ENCODE assay signal across 8 cellular contexts in genomic region chr2:85578243-85579180, GRCh38. TPM values are rescaled to one million over a fixed set of nuclear protein-coding genes. Genes with fewer than 3 reads are reported as not detected.
DNase-seq lines count a peak whose midpoint lies in the region; ATAC-seq and TF ChIP-seq lines count a peak whose summit lies in the region.

No MANE protein-coding gene starts in this region.

- no peaks in the 10 kb centered on the region for H3K9me3 ChIP-seq in HUES64 (ENCODE audit: insufficient read depth, low read depth, low read length)
- H3K9me3 ChIP-seq in iPS-18a (ENCODE audit: control insufficient read depth, low read depth, low read length): no peaks in the 10 kb centered on the region
- no peaks in the 10 kb centered on the region for H3K9me3 ChIP-seq in spleen

- DNase-seq in activated CD4-positive, alpha-beta T cell treated with anti-CD3 and anti-CD28 coated beads, Interleukin-2, amount 10 ng/mL, durations not matched to agents 7 days and 5 days: peak; percentile 36
- DNase-seq in activated CD4-positive, alpha-beta T cell treated with anti-CD3 and anti-CD28 coated beads, Interleukin-2, amount 50 U/mL, for 1 hour: no peak
- DNase-seq in activated naive CD4-positive, alpha-beta T cell treated with anti-CD3 and anti-CD28 coated beads, Interleukin-2, amount 10 ng/mL, durations not matched to agents 7 days and 5 days: peak; percentile 45
- DNase-seq in spleen (peak; percentile 91), NCI-H2029 treated with DMSO at 0.1 percent for 48 hours (lab: John Stamatoyannopoulos, UW) (no peak)

- CTCF ChIA-PET in activated CD4-positive, alpha-beta T cell treated with anti-CD3 and anti-CD28 coated beads, Interleukin-2, amount 10 ng/mL, durations not matched to agents 7 days and 5 days (lab: Charles Lee): interaction anchor here (0.8 to 2.3 kb wide), 4 partner anchors 11 to 26 kb away, joined by 3 to 10 read pairs (median 4); no protein-coding TSS in a partner anchor
- CTCF ChIA-PET in activated naive CD4-positive, alpha-beta T cell treated with anti-CD3 and anti-CD28 coated beads, Interleukin-2, amount 10 ng/mL, durations not matched to agents 7 days and 5 days (lab: Charles Lee): interaction anchor here (1.1 to 1.6 kb wide), 3 partner anchors 16 to 158 kb away, joined by 3 to 7 read pairs (median 3); no protein-coding TSS in a partner anchor

- H3K4me3 ChIP-seq in HUES64 (ENCODE audit: low read length) (peak overlapping the region; percentile 61), iPS-18a (ENCODE audit: low read length) (peak overlapping the region; percentile 62), spleen (peak overlapping the region; percentile 35 to 73 (median 52))

- H3K36me3 ChIP-seq in HUES64 (ENCODE audit: insufficient read depth, low read length) (no peaks in the 10 kb centered on the region), iPS-18a (ENCODE audit: control insufficient read depth, low read depth, low read length) (no peaks in the 10 kb centered on the region), spleen (peaks cover 0 to 29% (median 5%) of the 10 kb centered on the region in 6 donors)

- WGBS in HUES64: 40% methylated on average over 19 of the region's 19 CpGs
- 12 to 43% (median 35%) methylated on average over 19 of the region's 19 CpGs for WGBS in spleen, 5 donors

- no peak for TF ChIP-seq POLR2A in spleen (IDR thresholded peaks at IDR 0.05)

- no peak for ATAC-seq in HG03342 (IDR thresholded peaks at IDR 0.05; ENCODE audit: unreplicated experiment)

- peak overlapping the region; percentile 92 for H3K27ac Mint-ChIP-seq in activated CD4-positive, alpha-beta T cell treated with anti-CD3 and anti-CD28 coated beads, Interleukin-2, amount 10 ng/mL, durations not matched to agents 7 days and 5 days
- peak overlapping the region; percentile 86 for H3K27ac Mint-ChIP-seq in activated naive CD4-positive, alpha-beta T cell treated with anti-CD3 and anti-CD28 coated beads, Interleukin-2, amount 10 ng/mL, durations not matched to agents 7 days and 5 days

- no peaks in the 10 kb centered on the region for H3K27me3 Mint-ChIP-seq in activated CD4-positive, alpha-beta T cell treated with anti-CD3 and anti-CD28 coated beads, Interleukin-2, amount 10 ng/mL, durations not matched to agents 7 days and 5 days
- H3K27me3 Mint-ChIP-seq in activated naive CD4-positive, alpha-beta T cell treated with anti-CD3 and anti-CD28 coated beads, Interleukin-2, amount 10 ng/mL, durations not matched to agents 7 days and 5 days: peaks cover 19% of the 10 kb centered on the region

- H3K4me1 Mint-ChIP-seq in activated CD4-positive, alpha-beta T cell treated with anti-CD3 and anti-CD28 coated beads, Interleukin-2, amount 10 ng/mL, durations not matched to agents 7 days and 5 days: peaks cover 44% of the 10 kb centered on the region
- H3K4me1 Mint-ChIP-seq in activated naive CD4-positive, alpha-beta T cell treated with anti-CD3 and anti-CD28 coated beads, Interleukin-2, amount 10 ng/mL, durations not matched to agents 7 days and 5 days: peaks cover 50% of the 10 kb centered on the region

- H3K36me3 Mint-ChIP-seq in activated CD4-positive, alpha-beta T cell treated with anti-CD3 and anti-CD28 coated beads, Interleukin-2, amount 10 ng/mL, durations not matched to agents 7 days and 5 days (ENCODE audit: low read depth): peaks cover 33% of the 10 kb centered on the region
- peaks cover 28% of the 10 kb centered on the region for H3K36me3 Mint-ChIP-seq in activated naive CD4-positive, alpha-beta T cell treated with anti-CD3 and anti-CD28 coated beads, Interleukin-2, amount 10 ng/mL, durations not matched to agents 7 days and 5 days

- H3K9ac ChIP-seq in HUES64 (ENCODE audit: low read depth, low read length) (no peak overlapping the region), iPS-18a (ENCODE audit: low read length) (no peak overlapping the region)

- H3K27ac ChIP-seq in HUES64 (ENCODE audit: low read depth, low read length) (peak overlapping the region; percentile 66; the same call in 1 of the 2 replicates), iPS-18a (ENCODE audit: low read length) (no peak overlapping the region), spleen (peak overlapping the region; percentile 68 to 89 (median 80))

- H3K9me3 Mint-ChIP-seq in activated CD4-positive, alpha-beta T cell treated with anti-CD3 and anti-CD28 coated beads, Interleukin-2, amount 10 ng/mL, durations not matched to agents 7 days and 5 days: no peaks in the 10 kb centered on the region
- H3K9me3 Mint-ChIP-seq in activated naive CD4-positive, alpha-beta T cell treated with anti-CD3 and anti-CD28 coated beads, Interleukin-2, amount 10 ng/mL, durations not matched to agents 7 days and 5 days: no peaks in the 10 kb centered on the region

- peaks cover 44% of the 10 kb centered on the region for H3K27me3 ChIP-seq in HUES64 (ENCODE audit: insufficient read depth, low read length)
- peaks cover 22% of the 10 kb centered on the region for H3K27me3 ChIP-seq in iPS-18a (ENCODE audit: control insufficient read depth, insufficient read depth, low read length)
- H3K27me3 ChIP-seq in spleen (replicated peaks in 1 of 7): peaks cover 0 to 12% (median 0%) of the 10 kb centered on the region in 7 donors

- peak overlapping the region; percentile 93 for H3K4me3 Mint-ChIP-seq in activated CD4-positive, alpha-beta T cell treated with anti-CD3 and anti-CD28 coated beads, Interleukin-2, amount 10 ng/mL, durations not matched to agents 7 days and 5 days
- H3K4me3 Mint-ChIP-seq in activated naive CD4-positive, alpha-beta T cell treated with anti-CD3 and anti-CD28 coated beads, Interleukin-2, amount 10 ng/mL, durations not matched to agents 7 days and 5 days: peak overlapping the region; percentile 95

- H3K4me1 ChIP-seq in HUES64 (ENCODE audit: insufficient read depth, low read length) (peaks cover 27% of the 10 kb centered on the region), iPS-18a (ENCODE audit: control insufficient read depth, low read depth, low read length) (peaks cover 25% of the 10 kb centered on the region), spleen (peaks cover 8 to 71% (median 49%) of the 10 kb centered on the region in 6 donors)

- POLR2A ChIA-PET in activated CD4-positive, alpha-beta T cell treated with anti-CD3 and anti-CD28 coated beads, Interleukin-2, amount 10 ng/mL, durations not matched to agents 7 days and 5 days (lab: Charles Lee): no interaction called here

- no peak for TF ChIP-seq CTCF in spleen (IDR thresholded peaks at IDR 0.05 in 8 of 11, conservative IDR thresholded peaks at IDR 0.05 in 3 of 11)

- intact Hi-C loops in spleen (cut with DNase I; ENCODE audit: low total_unique reads): no loop called here

RNA-seq across cellular contexts. Expression of gene VAMP8, which starts 1.1 kb away (rescaled TPM):
- total RNA-seq in activated CD4-positive, alpha-beta T cell treated with anti-CD3 and anti-CD28 coated beads, Interleukin-2, amount 10 ng/mL, durations not matched to agents 7 days and 5 days: 100 to 1,000 TPM; 131 to 149 TPM
- 47.2 TPM for polyA plus RNA-seq in HUES64 (2013, experiment 1 of 2)
- 42.2 TPM for polyA plus RNA-seq in HUES64 (2013, experiment 2 of 2)
- 100 to 1,000 TPM; 119 to 179 (median 145) TPM for total RNA-seq in spleen
- polyA plus RNA-seq in spleen: 100 to 1,000 TPM; 223 to 401 (median 350) TPM

RNA-seq across cellular contexts. Expression of gene VAMP5, which starts 5.7 kb away (rescaled TPM):
- 10 to 100 TPM; 61.5 to 67.4 TPM for total RNA-seq in activated CD4-positive, alpha-beta T cell treated with anti-CD3 and anti-CD28 coated beads, Interleukin-2, amount 10 ng/mL, durations not matched to agents 7 days and 5 days
- 5.3 TPM for polyA plus RNA-seq in HUES64 (2013, experiment 1 of 2)
- polyA plus RNA-seq in HUES64 (2013, experiment 2 of 2): 10.3 TPM
- total RNA-seq in spleen: 10 to 100 TPM; 58.5 to 89.1 (median 64.0) TPM
- 100 to 1,000 TPM in 2 of 3 donors, 10 to 100 TPM in 1; 71.0 to 129 (median 120) TPM for polyA plus RNA-seq in spleen

RNA-seq across cellular contexts. Expression of gene RNF181, which starts 17.0 kb away (rescaled TPM):
- total RNA-seq in activated CD4-positive, alpha-beta T cell treated with anti-CD3 and anti-CD28 coated beads, Interleukin-2, amount 10 ng/mL, durations not matched to agents 7 days and 5 days: 100 to 1,000 TPM in 1 of 2 experiments, 10 to 100 TPM in 1; 89.7 to 106 TPM
- polyA plus RNA-seq in HUES64 (2013, experiment 1 of 2): 99.6 TPM
- polyA plus RNA-seq in HUES64 (2013, experiment 2 of 2): 103 TPM
- total RNA-seq in spleen: 100 to 1,000 TPM in 3 of 7 donors, 10 to 100 TPM in 4; 72.9 to 154 (median 82.1) TPM
- polyA plus RNA-seq in spleen: 100 to 1,000 TPM; 139 to 184 (median 148) TPM

RNA-seq across cellular contexts. Expression of gene GGCX, which starts 17.2 kb away (rescaled TPM):
- total RNA-seq in activated CD4-positive, alpha-beta T cell treated with anti-CD3 and anti-CD28 coated beads, Interleukin-2, amount 10 ng/mL, durations not matched to agents 7 days and 5 days: 10 to 100 TPM; 20.8 to 22.8 TPM
- polyA plus RNA-seq in HUES64 (2013, experiment 1 of 2): 25.0 TPM
- polyA plus RNA-seq in HUES64 (2013, experiment 2 of 2): 25.9 TPM
- total RNA-seq in spleen: 10 to 100 TPM; 25.6 to 42.1 (median 31.9) TPM
- 10 to 100 TPM; 11.0 to 15.7 (median 15.0) TPM for polyA plus RNA-seq in spleen

RNA-seq across cellular contexts. Expression of gene TMEM150A, which starts 24.0 kb away (rescaled TPM):
- 1 to 10 TPM; 1.5 to 1.7 TPM for total RNA-seq in activated CD4-positive, alpha-beta T cell treated with anti-CD3 and anti-CD28 coated beads, Interleukin-2, amount 10 ng/mL, durations not matched to agents 7 days and 5 days
- 18.2 TPM for polyA plus RNA-seq in HUES64 (2013, experiment 1 of 2)
- 16.7 TPM for polyA plus RNA-seq in HUES64 (2013, experiment 2 of 2)
- 10 to 100 TPM in 6 of 7 donors, 1 to 10 TPM in 1; 9.4 to 17.4 (median 11.2) TPM for total RNA-seq in spleen
- 10 to 100 TPM; 14.6 to 18.8 (median 14.8) TPM for polyA plus RNA-seq in spleen

Comparison
In these comparisons a context has a peak if more than half of its experiments do, and no peak if none do; other contexts are left out.
1. DNase-seq: peak in activated CD4-positive, alpha-beta T cell treated with anti-CD3 and anti-CD28 coated beads, Interleukin-2, amount 10 ng/mL, durations not matched to agents 7 days and 5 days (single experiment), activated naive CD4-positive, alpha-beta T cell treated with anti-CD3 and anti-CD28 coated beads, Interleukin-2, amount 10 ng/mL, durations not matched to agents 7 days and 5 days (single experiment) and spleen (single experiment); none in activated CD4-positive, alpha-beta T cell treated with anti-CD3 and anti-CD28 coated beads, Interleukin-2, amount 50 U/mL, for 1 hour (single experiment) and NCI-H2029 treated with DMSO at 0.1 percent for 48 hours (single experiment).
2. Peak in every context shown above with its lines, with median percentiles within 50 percentile points of each other: H3K4me3 ChIP-seq.